Comparison of ENCODE assay signal across 2 cellular contexts in the genomic region with DNA sequence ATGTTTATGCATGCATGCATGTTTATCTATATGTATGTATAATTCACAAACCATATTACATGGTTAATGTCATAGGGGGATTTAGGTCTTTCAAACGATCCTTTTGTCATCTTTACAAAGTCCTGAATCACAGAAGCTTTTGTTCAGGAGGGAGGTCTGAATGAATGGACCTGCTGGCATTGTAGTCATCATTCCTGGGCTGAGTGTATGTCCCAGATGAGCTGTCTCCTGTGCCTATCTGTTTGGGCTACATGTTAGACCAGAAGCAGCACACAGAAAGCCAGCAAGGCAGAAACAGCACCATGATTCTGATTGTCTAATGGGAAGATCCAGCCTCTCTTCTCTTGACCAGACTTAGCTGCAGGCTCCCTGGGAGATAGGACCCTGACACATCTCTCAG.
TF ChIP-seq lines count a peak whose summit lies in the region.

No MANE protein-coding gene starts in this region.

TF ChIP-seq in SK-N-SH, 30 proteins besides CTCF, POLR2A, EP300 and RAD21 (continued from another document):
- no peak for TF ChIP-seq FOXM1 (IDR thresholded peaks at IDR 0.05; ENCODE audit: low read depth)
- TF ChIP-seq, protein P1, sequence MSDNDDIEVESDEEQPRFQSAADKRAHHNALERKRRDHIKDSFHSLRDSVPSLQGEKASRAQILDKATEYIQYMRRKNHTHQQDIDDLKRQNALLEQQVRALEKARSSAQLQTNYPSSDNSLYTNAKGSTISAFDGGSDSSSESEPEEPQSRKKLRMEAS (IDR thresholded peaks at IDR 0.05; ENCODE audit: low read depth), result no peak
- no peak for TF ChIP-seq USF2 (IDR thresholded peaks at IDR 0.05; ENCODE audit: borderline replicate concordance, low read depth, low read length)
- no peak for TF ChIP-seq ELF1 (IDR thresholded peaks at IDR 0.05)
- no peak for TF ChIP-seq TEAD4 (IDR thresholded peaks at IDR 0.05; ENCODE audit: borderline replicate concordance, insufficient read depth)
- no peak for TF ChIP-seq NFIC (IDR thresholded peaks at IDR 0.05; ENCODE audit: borderline replicate concordance)
- TF ChIP-seq MEF2A (IDR thresholded peaks at IDR 0.05; ENCODE audit: borderline replicate concordance, low read depth), result no peak
- TF ChIP-seq PBX3 (IDR thresholded peaks at IDR 0.05), result no peak
- no peak for TF ChIP-seq RFX5 (IDR thresholded peaks at IDR 0.05; ENCODE audit: low read length)
- no peak for TF ChIP-seq FOXJ3 (CRISPR knock-in tag; IDR thresholded peaks at IDR 0.05)

TF ChIP-seq in SK-N-SH treated with all-trans-retinoic acid at 6 μM for 48 hours, 23 proteins besides CTCF, POLR2A, EP300 and RAD21:
- TF ChIP-seq POU6F1 (CRISPR knock-in tag; IDR thresholded peaks at IDR 0.05; ENCODE audit: borderline replicate concordance, low read depth) (no peak), ZNF565 (CRISPR knock-in tag; conservative IDR thresholded peaks at IDR 0.05; ENCODE audit: low read depth) (no peak), ISL1 (CRISPR knock-in tag; IDR thresholded peaks at IDR 0.05) (no peak)
- TF ChIP-seq, protein P2, sequence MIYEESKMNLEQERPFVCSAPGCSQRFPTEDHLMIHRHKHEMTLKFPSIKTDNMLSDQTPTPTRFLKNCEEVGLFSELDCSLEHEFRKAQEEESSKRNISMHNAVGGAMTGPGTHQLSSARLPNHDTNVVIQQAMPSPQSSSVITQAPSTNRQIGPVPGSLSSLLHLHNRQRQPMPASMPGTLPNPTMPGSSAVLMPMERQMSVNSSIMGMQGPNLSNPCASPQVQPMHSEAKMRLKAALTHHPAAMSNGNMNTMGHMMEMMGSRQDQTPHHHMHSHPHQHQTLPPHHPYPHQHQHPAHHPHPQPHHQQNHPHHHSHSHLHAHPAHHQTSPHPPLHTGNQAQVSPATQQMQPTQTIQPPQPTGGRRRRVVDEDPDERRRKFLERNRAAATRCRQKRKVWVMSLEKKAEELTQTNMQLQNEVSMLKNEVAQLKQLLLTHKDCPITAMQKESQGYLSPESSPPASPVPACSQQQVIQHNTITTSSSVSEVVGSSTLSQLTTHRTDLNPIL (CRISPR knock-in tag; IDR thresholded peaks at IDR 0.05; ENCODE audit: low read depth), result no peak
